ENCODE assay signal across 12 cellular contexts in the genomic region with DNA sequence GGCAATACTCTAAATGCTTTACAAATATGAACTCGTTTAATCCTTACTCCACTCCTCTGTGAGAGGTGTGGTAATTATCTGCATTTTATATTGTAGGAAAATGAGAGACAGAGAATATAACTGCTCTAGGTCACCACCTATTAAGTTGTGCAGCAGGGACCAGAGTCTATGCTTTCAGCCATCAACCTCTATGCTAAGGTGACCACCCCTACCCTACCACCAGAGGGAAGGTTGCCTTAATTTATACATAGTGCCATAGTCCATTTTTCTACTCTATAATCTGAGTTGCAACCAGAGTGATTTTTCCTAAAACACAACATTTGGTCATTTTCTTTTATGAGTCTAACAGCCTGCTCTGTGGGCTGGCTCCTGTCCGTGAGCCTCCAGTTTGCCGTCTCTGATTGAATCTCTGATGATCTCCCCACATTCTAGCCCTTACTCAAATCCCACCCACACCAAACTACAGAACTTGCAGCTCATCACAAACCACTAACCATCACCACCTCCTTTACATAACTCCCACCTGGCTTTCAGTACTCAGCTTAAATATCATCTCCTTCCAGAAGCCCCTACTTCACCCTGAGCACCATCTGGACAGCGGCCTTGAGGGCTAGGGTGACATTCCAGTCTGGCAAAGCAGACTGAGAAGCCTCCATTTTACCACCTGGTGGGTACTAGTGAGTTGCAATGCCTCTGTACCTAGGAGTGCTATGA.
A peak's percentile ranks its signal among the peaks of the same experiment; 100 is the strongest.
DNase-seq lines count a peak whose midpoint lies in the region; ATAC-seq and TF ChIP-seq lines count a peak whose summit lies in the region.
"Had no signal": no experiment of that assay in that cellular context is flagged by ENCODE, and none has a peak within 500 bp of the region (broad histone marks: within the 10 kb centered on the region; RNA-seq: fewer than 3 reads in every experiment).

No MANE protein-coding gene starts in this region.

- H3K27ac ChIP-seq in WERI-Rb-1 (peak overlapping the region; percentile 23; the same call in 1 of the 2 replicates), colonic mucosa (no peak overlapping the region)
- H3K27ac ChIP-seq: breast epithelium, epithelial cell of prostate, upper lobe of left lung had no signal

- H3K4me1 ChIP-seq in colonic mucosa: peaks cover 4% of the 10 kb centered on the region
- H3K4me1 ChIP-seq: breast epithelium had no signal

- intact Hi-C loops in colonic mucosa (cut with DNase I): loop anchor here (10.0 kb wide), 1 partner anchor 256 kb away; no protein-coding TSS in a partner anchor

- TF ChIP-seq CTCF in WERI-Rb-1 (IDR thresholded peaks at IDR 0.05; ENCODE audit: low read depth, low read length) (no peak), colonic mucosa (IDR thresholded peaks at IDR 0.05) (no peak)

- H3K4me3 ChIP-seq in WERI-Rb-1 (ENCODE audit: low read depth, low read length) (no peak overlapping the region), colonic mucosa (no peak overlapping the region)
- H3K4me3 ChIP-seq: breast epithelium, upper lobe of left lung had no signal

- ATAC-seq in GM18517 (IDR thresholded peaks at IDR 0.05; ENCODE audit: unreplicated experiment) (peak; percentile 79), GM19468 (IDR thresholded peaks at IDR 0.05; ENCODE audit: extremely low read depth, unreplicated experiment) (peak; percentile 36), HG02981 (IDR thresholded peaks at IDR 0.05; ENCODE audit: unreplicated experiment) (peak; percentile 51), GM21737 (IDR thresholded peaks at IDR 0.05; ENCODE audit: unreplicated experiment) (no peak)

- peak; percentile 66 for DNase-seq in WERI-Rb-1
- no peak for DNase-seq in colonic mucosa
- no peak for DNase-seq in H4 (ENCODE audit: low spot score)
- DNase-seq in RKO (ENCODE audit: low spot score): no peak
- DNase-seq: activated CD8-positive, alpha-beta memory T cell treated with anti-CD3 and anti-CD28 coated beads, Interleukin-2, amount 50 U/mL, for 4 hours; upper lobe of left lung had no signal

- H3K9ac ChIP-seq in colonic mucosa (ENCODE audit: low read depth in 2 of 2, low read length in 2 of 2): no peak overlapping the region

- H3K9me3 ChIP-seq in WERI-Rb-1 (ENCODE audit: severe bottlenecking) (no peaks in the 10 kb centered on the region), colonic mucosa (no peaks in the 10 kb centered on the region)
- H3K9me3 ChIP-seq: breast epithelium, upper lobe of left lung had no signal

- 0 out of 2 replicates have a peak, but pooled peaks cover 3% of the 10 kb centered on the region for H3K36me3 ChIP-seq in WERI-Rb-1
- no peaks in the 10 kb centered on the region for H3K36me3 ChIP-seq in colonic mucosa
- H3K36me3 ChIP-seq: breast epithelium, upper lobe of left lung had no signal

- no peaks in the 10 kb centered on the region for H3K27me3 ChIP-seq in WERI-Rb-1 (ENCODE audit: insufficient read depth, low read depth, severe bottlenecking)
- H3K27me3 ChIP-seq in colonic mucosa: no peaks in the 10 kb centered on the region
- H3K27me3 ChIP-seq: breast epithelium, upper lobe of left lung had no signal
